13 cellular contexts compared by ENCODE assay signal in the genomic region with DNA sequence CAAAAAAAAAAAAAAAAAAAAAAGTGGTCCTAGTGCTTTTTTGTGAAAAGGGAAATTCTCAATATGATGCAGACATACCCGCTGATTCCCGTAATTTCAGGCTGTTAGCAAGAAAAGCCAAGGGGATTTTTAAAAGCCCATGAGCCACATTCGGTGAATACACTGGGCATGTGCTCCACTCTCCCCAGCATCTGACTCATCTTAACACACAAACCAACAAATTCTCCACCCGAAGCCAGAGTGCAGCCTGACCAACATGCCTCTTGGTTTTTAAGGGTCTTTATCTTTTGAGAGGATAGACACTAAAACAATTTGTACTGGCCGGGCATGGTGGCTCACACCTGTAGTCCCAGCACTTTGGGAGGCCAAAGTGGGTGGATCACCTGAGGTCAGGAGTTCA. TPM values are rescaled to one million over a fixed set of nuclear protein-coding genes. Genes with fewer than 3 reads are reported as not detected.
A peak's percentile ranks its signal among the peaks of the same experiment; 100 is the strongest.
DNase-seq lines count a peak whose midpoint lies in the region; ATAC-seq, FAIRE-seq and TF ChIP-seq lines count a peak whose summit lies in the region.
"Had no signal": no experiment of that assay in that cellular context is flagged by ENCODE, and none has a peak within 500 bp of the region (broad histone marks: within the 10 kb centered on the region; RNA-seq: fewer than 3 reads in every experiment).

No MANE protein-coding gene starts in this region.

- peak; percentile 50 for DNase-seq in activated CD8-positive, alpha-beta memory T cell treated with anti-CD3 and anti-CD28 coated beads, Interleukin-2, amount 10 ng/mL, durations not matched to agents 7 days and 5 days
- no peak for DNase-seq in activated CD8-positive, alpha-beta memory T cell treated with anti-CD3 and anti-CD28 coated beads, Interleukin-2, amount 50 U/mL, for 4 hours
- peak; percentile 46 for DNase-seq in HT1080 (ENCODE audit: low read depth)
- peak; percentile 23 for DNase-seq in brain microvascular endothelial cell
- peak in 1 of 2 donors; percentile 73 for DNase-seq in stimulated activated effector memory CD8-positive, alpha-beta T cell treated with anti-CD3 and anti-CD28 coated beads, Interleukin-12 subunit alpha, Interleukin-12 subunit beta, amount 100 ng/mL, for 72 hours (ENCODE audit: low spot score in 2 of 2)
- no peak for DNase-seq in frontal cortex (ENCODE audit: low spot score in 2 of 2)
- DNase-seq: GDM1; naive thymus-derived CD8-positive, alpha-beta T cell; psoas muscle; thyroid gland had no signal

- no peak overlapping the region for H3K4me3 ChIP-seq in brain microvascular endothelial cell (ENCODE audit: low read depth, low read length)
- H3K4me3 ChIP-seq: psoas muscle, thyroid gland had no signal

- peaks cover 48% of the 10 kb centered on the region for H3K4me1 Mint-ChIP-seq in activated CD8-positive, alpha-beta memory T cell treated with anti-CD3 and anti-CD28 coated beads, Interleukin-2, amount 10 ng/mL, durations not matched to agents 7 days and 5 days
- H3K4me1 Mint-ChIP-seq in stimulated activated effector memory CD8-positive, alpha-beta T cell treated with anti-CD3 and anti-CD28 coated beads, Interleukin-12 subunit alpha, Interleukin-12 subunit beta, amount 100 ng/mL, for 72 hours, result peaks cover 51% of the 10 kb centered on the region

- no peaks in the 10 kb centered on the region for H3K27me3 ChIP-seq in brain microvascular endothelial cell (replicated peaks)
- H3K27me3 ChIP-seq: thyroid gland had no signal

- no peaks in the 10 kb centered on the region for H3K9me3 Mint-ChIP-seq in activated CD8-positive, alpha-beta memory T cell treated with anti-CD3 and anti-CD28 coated beads, Interleukin-2, amount 10 ng/mL, durations not matched to agents 7 days and 5 days (ENCODE audit: low read depth)
- H3K9me3 Mint-ChIP-seq in stimulated activated effector memory CD8-positive, alpha-beta T cell treated with anti-CD3 and anti-CD28 coated beads, Interleukin-12 subunit alpha, Interleukin-12 subunit beta, amount 100 ng/mL, for 72 hours, result no peaks in the 10 kb centered on the region
- H3K9me3 Mint-ChIP-seq: naive thymus-derived CD8-positive, alpha-beta T cell had no signal

- CTCF ChIA-PET in activated CD8-positive, alpha-beta memory T cell treated with anti-CD3 and anti-CD28 coated beads, Interleukin-2, amount 10 ng/mL, durations not matched to agents 7 days and 5 days (lab: Charles Lee), result interaction anchor here (0.6 to 1.6 kb wide), 4 partner anchors 15 to 440 kb away, joined by 3 to 5 read pairs (median 4); no protein-coding TSS in a partner anchor

- no peaks in the 10 kb centered on the region for H3K27me3 Mint-ChIP-seq in activated CD8-positive, alpha-beta memory T cell treated with anti-CD3 and anti-CD28 coated beads, Interleukin-2, amount 10 ng/mL, durations not matched to agents 7 days and 5 days

- no peak for ATAC-seq in activated CD8-positive, alpha-beta memory T cell treated with anti-CD3 and anti-CD28 coated beads, Interleukin-2, amount 10 ng/mL, durations not matched to agents 7 days and 5 days
- ATAC-seq in stimulated activated effector memory CD8-positive, alpha-beta T cell treated with anti-CD3 and anti-CD28 coated beads, Interleukin-12 subunit alpha, Interleukin-12 subunit beta, amount 100 ng/mL, for 72 hours, result peak; percentile 87
- ATAC-seq in GM18870 (IDR thresholded peaks at IDR 0.05; ENCODE audit: unreplicated experiment) (no peak), GM19023 (IDR thresholded peaks at IDR 0.05; ENCODE audit: unreplicated experiment) (no peak)
- ATAC-seq: naive thymus-derived CD8-positive, alpha-beta T cell; psoas muscle had no signal

- FAIRE-seq in frontal cortex (lab: Jason Lieb, UNC), result no peak

- H3K27ac ChIP-seq in brain microvascular endothelial cell, result no peak overlapping the region
- H3K27ac ChIP-seq: psoas muscle, RWPE1, thyroid gland had no signal

- H3K36me3 ChIP-seq in brain microvascular endothelial cell (replicated peaks), result no peaks in the 10 kb centered on the region
- H3K36me3 ChIP-seq: thyroid gland had no signal

- no peak overlapping the region for H3K27ac Mint-ChIP-seq in activated CD8-positive, alpha-beta memory T cell treated with anti-CD3 and anti-CD28 coated beads, Interleukin-2, amount 10 ng/mL, durations not matched to agents 7 days and 5 days
- peak overlapping the region; percentile 76 for H3K27ac Mint-ChIP-seq in stimulated activated effector memory CD8-positive, alpha-beta T cell treated with anti-CD3 and anti-CD28 coated beads, Interleukin-12 subunit alpha, Interleukin-12 subunit beta, amount 100 ng/mL, for 72 hours
- H3K27ac Mint-ChIP-seq: naive thymus-derived CD8-positive, alpha-beta T cell had no signal

- no peak for TF ChIP-seq CTCF in brain microvascular endothelial cell (IDR thresholded peaks at IDR 0.05; ENCODE audit: low read depth, low read length, missing control alignments)

- H3K36me3 Mint-ChIP-seq in activated CD8-positive, alpha-beta memory T cell treated with anti-CD3 and anti-CD28 coated beads, Interleukin-2, amount 10 ng/mL, durations not matched to agents 7 days and 5 days, result no peaks in the 10 kb centered on the region
- peaks cover 10% of the 10 kb centered on the region for H3K36me3 Mint-ChIP-seq in stimulated activated effector memory CD8-positive, alpha-beta T cell treated with anti-CD3 and anti-CD28 coated beads, Interleukin-12 subunit alpha, Interleukin-12 subunit beta, amount 100 ng/mL, for 72 hours
- H3K36me3 Mint-ChIP-seq: naive thymus-derived CD8-positive, alpha-beta T cell had no signal

- in situ Hi-C loops in brain microvascular endothelial cell (cut with HindIII; ENCODE audit: low pct_ligation_motif_present, low sequenced_read_pairs), result loop anchor here (25.0 kb wide), 1 partner anchor 160 kb away; a partner anchor contains a TSS

- no peak overlapping the region for H3K4me3 Mint-ChIP-seq in activated CD8-positive, alpha-beta memory T cell treated with anti-CD3 and anti-CD28 coated beads, Interleukin-2, amount 10 ng/mL, durations not matched to agents 7 days and 5 days
- no peak overlapping the region for H3K4me3 Mint-ChIP-seq in stimulated activated effector memory CD8-positive, alpha-beta T cell treated with anti-CD3 and anti-CD28 coated beads, Interleukin-12 subunit alpha, Interleukin-12 subunit beta, amount 100 ng/mL, for 72 hours
- H3K4me3 Mint-ChIP-seq: naive thymus-derived CD8-positive, alpha-beta T cell had no signal

RNA-seq across cellular contexts. Expression of a gene that starts 45.5 kb away (rescaled TPM):
- 10 to 100 TPM in 1 of 2 experiments, 1 to 10 TPM in 1; 6.0 to 29.6 TPM for total RNA-seq in activated CD8-positive, alpha-beta memory T cell treated with anti-CD3 and anti-CD28 coated beads, Interleukin-2, amount 10 ng/mL, durations not matched to agents 7 days and 5 days
- total RNA-seq in HT1080 (2014; rRNA removed; shearing (Covaris generic)), result 8.3 and 9.6 TPM in 2 replicates
- 6.0 and 6.7 TPM in 2 replicates for polyA plus RNA-seq in HT1080 (2015; cell fraction: cytosol; rRNA removed)
- 2.9 and 3.5 TPM in 2 replicates for polyA plus RNA-seq in HT1080 (2015; cell fraction: nucleus; rRNA removed)
- total RNA-seq in frontal cortex, result 23.6 TPM

Comparison
In these comparisons a context has a peak if more than half of its experiments do, and no peak if none do; other contexts are left out.
1. DNase-seq: peak in activated CD8-positive, alpha-beta memory T cell treated with anti-CD3 and anti-CD28 coated beads, Interleukin-2, amount 10 ng/mL, durations not matched to agents 7 days and 5 days (single experiment), HT1080 (single experiment) and brain microvascular endothelial cell (single experiment); none in activated CD8-positive, alpha-beta memory T cell treated with anti-CD3 and anti-CD28 coated beads, Interleukin-2, amount 50 U/mL, for 4 hours (single experiment) and frontal cortex (0 of 2).